Comparison of ENCODE assay signal across 8 cellular contexts in the genomic region with DNA sequence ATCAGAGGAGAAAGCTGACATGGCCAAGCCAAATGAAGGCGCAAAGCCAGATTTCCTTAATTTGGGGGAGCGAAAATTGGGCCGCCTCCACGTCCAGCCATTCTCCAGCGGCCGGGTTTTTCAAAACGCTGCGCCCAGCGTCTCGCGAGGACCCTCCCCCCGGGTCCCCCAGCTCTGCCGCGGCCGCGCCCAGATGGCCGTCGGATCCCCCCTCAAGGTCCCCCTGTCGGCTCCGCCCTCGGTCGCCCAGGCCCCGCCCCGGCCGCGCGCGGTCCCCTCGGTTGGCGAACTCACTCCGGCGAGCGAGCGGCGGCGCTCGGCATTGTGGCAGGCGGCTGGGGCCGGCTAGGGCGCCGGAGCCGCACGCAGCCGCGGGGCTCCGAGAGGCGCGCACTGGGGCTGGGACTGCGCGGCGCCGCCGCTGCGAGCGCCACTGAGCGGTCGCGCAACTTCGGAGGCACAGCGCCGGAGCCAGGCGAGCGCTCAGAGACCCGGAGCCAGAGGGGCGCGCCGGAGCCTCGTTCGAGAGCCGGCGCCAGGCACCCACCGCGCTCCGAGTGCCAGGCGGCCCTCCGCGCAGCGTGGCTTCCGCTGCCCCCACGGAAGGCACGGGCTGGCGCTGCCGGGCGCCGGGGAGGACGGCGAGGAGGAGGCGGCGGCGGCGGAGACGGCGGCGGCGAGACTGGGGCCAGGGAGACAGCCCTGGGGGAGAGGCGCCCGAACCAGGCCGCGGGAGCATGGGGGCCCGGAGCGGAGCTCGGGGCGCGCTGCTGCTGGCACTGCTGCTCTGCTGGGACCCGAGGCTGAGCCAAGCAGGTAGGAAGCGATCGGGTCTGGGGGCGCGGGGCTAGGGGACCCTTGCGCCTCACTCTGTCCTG. TPM values are rescaled to one million over a fixed set of nuclear protein-coding genes. Genes with fewer than 3 reads are reported as not detected.
A peak's percentile ranks its signal among the peaks of the same experiment; 100 is the strongest.
DNase-seq lines count a peak whose midpoint lies in the region; ATAC-seq and TF ChIP-seq lines count a peak whose summit lies in the region.

A gene (plus strand): TSS at position 322 of the 878 bp plus-strand sequence. CDS start 416 bp downstream, at position 738.

- POLR2A ChIA-PET in Panc1 (lab: Charles Lee): no interaction called here

- peak within 1 kb of the TSS; percentile 91 for H3K4me2 ChIP-seq in neural progenitor cell

- CTCF ChIA-PET in Panc1 (lab: Charles Lee): interaction anchor here (0.7 to 1.1 kb wide), 2 partner anchors 307 to 309 kb away, joined by 3 read pairs; no protein-coding TSS in a partner anchor

- H3K4me1 Mint-ChIP-seq in neural progenitor cell: peaks cover 60% of the 10 kb centered on the region

- intact Hi-C loops in Panc1 (cut with micrococcal nuclease; ENCODE audit: unreplicated experiment): no loop called here

- H2AFZ ChIP-seq in neural progenitor cell (replicated peaks): peak within 1 kb of the TSS; percentile 75

- peaks cover 44% of the 10 kb centered on the region for H3K27me3 Mint-ChIP-seq in neural progenitor cell (ENCODE audit: insufficient read depth, low read depth)

- ATAC-seq in Panc1 (peak; percentile 82), HG03025 (IDR thresholded peaks at IDR 0.05; ENCODE audit: low FRiP score, unreplicated experiment) (no peak)

- DNase-seq in COR-L47 (lab: John Stamatoyannopoulos, UW) (peak; percentile 79), Panc1 (ENCODE audit: low read depth, low spot score) (no peak), germinal center (ENCODE audit: low spot score) (peak; percentile 71), neural progenitor cell (ENCODE audit: low spot score) (peak; percentile 98), substantia nigra (lab: John Stamatoyannopoulos, UW) (peak in 48 of 49 donors; percentile 45 to 97 (median 88))
- DNase-seq in Jurkat, Clone E6-1 (ENCODE audit: low read depth, low spot score): peak; percentile 65
- DNase-seq in activated naive CD4-positive, alpha-beta T cell treated with anti-CD3 and anti-CD28 coated beads, Interleukin-2, amount 50 U/mL, for 16 hours: peak; percentile 69

- no TSS peak for BruUV-seq in Panc1 (replicated peaks; lab: Mats Ljungman, UMichigan)

- H3K36me3 ChIP-seq in Panc1 (ENCODE audit: control insufficient read depth, insufficient read depth, low read length) (peaks cover 4% of the 10 kb centered on the region; the same call in 1 of the 2 replicates), neural progenitor cell (no peaks in the 10 kb centered on the region)

- H3K27ac ChIP-seq in Panc1 (ENCODE audit: low read length) (no peak within 1 kb of the TSS), neural progenitor cell (no peak within 1 kb of the TSS), substantia nigra (ENCODE audit: low read depth, low read length, poor library complexity, severe bottlenecking) (peak within 1 kb of the TSS; percentile 93)

- no peak within 1 kb of the TSS for H3K27ac Mint-ChIP-seq in neural progenitor cell

- H3K4me1 ChIP-seq in Panc1 (ENCODE audit: control insufficient read depth, insufficient read depth, low read length) (peaks cover 19% of the 10 kb centered on the region), neural progenitor cell (peaks cover 47% of the 10 kb centered on the region)

- peak within 1 kb of the TSS; percentile 12 for H3K9ac ChIP-seq in neural progenitor cell

- H3F3A ChIP-seq in neural progenitor cell (ENCODE audit: low read depth): peaks cover 24% of the 10 kb centered on the region

- H3K9me3 ChIP-seq in Panc1 (ENCODE audit: control insufficient read depth, insufficient read depth, low read depth, low read length) (no peaks in the 10 kb centered on the region), neural progenitor cell (ENCODE audit: low read depth) (no peaks in the 10 kb centered on the region)

- H3K4me3 ChIP-seq in Jurkat, Clone E6-1 (ENCODE audit: low read length): peak within 1 kb of the TSS; percentile 44
- peak within 1 kb of the TSS; percentile 51 to 54 for H3K4me3 ChIP-seq in Panc1 (ENCODE audit: low read depth in 2 of 2, low read length in 2 of 2)
- H3K4me3 ChIP-seq in neural progenitor cell: peak within 1 kb of the TSS; percentile 82

- peaks cover 41% of the 10 kb centered on the region for H3K27me3 ChIP-seq in Panc1 (ENCODE audit: control insufficient read depth, insufficient read depth, low read length)
- peaks cover 49% of the 10 kb centered on the region for H3K27me3 ChIP-seq in neural progenitor cell

- no peaks in the 10 kb centered on the region for H3K36me3 Mint-ChIP-seq in neural progenitor cell

- H4K20me1 ChIP-seq in neural progenitor cell (ENCODE audit: low read depth): peaks cover 30% of the 10 kb centered on the region

- TF ChIP-seq CTCF in Panc1 (IDR thresholded peaks at IDR 0.05) (peak; percentile 74), neural progenitor cell (IDR thresholded peaks at IDR 0.05) (peak; percentile 52)

- peak within 1 kb of the TSS; percentile 88 for H3K4me3 Mint-ChIP-seq in neural progenitor cell

- no peaks in the 10 kb centered on the region for H3K9me3 Mint-ChIP-seq in neural progenitor cell

- peaks cover 25% of the 10 kb centered on the region for H3K79me2 ChIP-seq in neural progenitor cell (ENCODE audit: low read depth)

- in situ Hi-C loops in Panc1 (cut with HindIII; ENCODE audit: low pct_unique_long_range_greater_than_20kb, low sequenced_read_pairs): no loop called here

RNA-seq across cellular contexts. Expression of the gene that starts here (rescaled TPM):
- 2.1 TPM for polyA plus RNA-seq in Jurkat, Clone E6-1 (2012; ENCODE audit: insufficient read depth, insufficient read length)
- 1.1 TPM for total RNA-seq in Panc1 (2021; ENCODE audit: unreplicated experiment)
- polyA plus RNA-seq in Panc1 (2012; ENCODE audit: insufficient read length): 0.68 TPM
- total RNA-seq in neural progenitor cell (ENCODE audit: low replicate concordance): 3.3 and 9.2 TPM in 2 replicates
